In genomic region chr11:104148074-104148473, GRCh38 we compare ENCODE assay signal across 23 cellular contexts. TPM values are rescaled to one million over a fixed set of nuclear protein-coding genes. Genes with fewer than 3 reads are reported as not detected.
DNase-seq lines count a peak whose midpoint lies in the region; FAIRE-seq and TF ChIP-seq lines count a peak whose summit lies in the region.
"Had no signal": no experiment of that assay in that cellular context is flagged by ENCODE, and none has a peak within 500 bp of the region (broad histone marks: within the 10 kb centered on the region; RNA-seq: fewer than 3 reads in every experiment).

No MANE protein-coding gene starts in this region.

- DNase-seq in DMS 273 (lab: John Stamatoyannopoulos, UW; ENCODE audit: unreplicated experiment) (peak; percentile 29), DMS 273 treated with DMSO at 0.1 percent for 48 hours (lab: John Stamatoyannopoulos, UW) (no peak), NCI-H446 treated with DMSO at 0.1 percent for 48 hours (lab: John Stamatoyannopoulos, UW) (peak; percentile 76), epithelial cell of esophagus (ENCODE audit: low read depth) (peak; percentile 51), skeletal muscle cell (ENCODE audit: low read depth) (peak; percentile 58), chondrocyte (ENCODE audit: low spot score) (no peak), NCI-H82 treated with DMSO at 0.1 percent for 48 hours (lab: John Stamatoyannopoulos, UW; ENCODE audit: unreplicated experiment) (no peak), D721Med (ENCODE audit: insufficient read length, low spot score) (no peak)
- DNase-seq: activated CD4-positive, alpha-beta T cell treated with anti-CD3 and anti-CD28 coated beads, Interleukin-2, amount 50 U/mL, for 48 hours; activated naive CD4-positive, alpha-beta T cell treated with Interleukin-2 at 50 U/mL for 16 hours; activated T-cell treated with anti-CD3 and anti-CD28 coated beads, Interleukin-2, amount 50 U/mL, for 1 hour; body of pancreas; dorsolateral prefrontal cortex; hypothalamus; kidney; NCI-H2029; SHP77; testis had no signal

- no peaks in the 10 kb centered on the region for H3K27me3 Mint-ChIP-seq in chondrocyte (ENCODE audit: low read depth)

- H3K4me3 Mint-ChIP-seq in chondrocyte (ENCODE audit: unreplicated experiment): no peak overlapping the region
- H3K4me3 Mint-ChIP-seq: nephron; T-helper 1 cell treated with Interleukin-12 subunit alpha and Interleukin-12 subunit beta and Interleukin-4 antibody, amounts not matched to agents 30 μg/mL and 1 μg/mL, for 36 hours had no signal

- peaks cover 1% of the 10 kb centered on the region for H3K36me3 Mint-ChIP-seq in chondrocyte (ENCODE audit: low read depth)

- H3K4me3 ChIP-seq in epithelial cell of esophagus (ENCODE audit: low read length) (no peak overlapping the region), skeletal muscle cell (ENCODE audit: low read depth, low read length) (no peak overlapping the region)
- H3K4me3 ChIP-seq: body of pancreas, dorsolateral prefrontal cortex, prostate gland, testis had no signal

- H3K27ac Mint-ChIP-seq in chondrocyte (ENCODE audit: unreplicated experiment): no peak overlapping the region
- H3K27ac Mint-ChIP-seq: nephron; T-helper 1 cell treated with Interleukin-12 subunit alpha and Interleukin-12 subunit beta and Interleukin-4 antibody, amounts not matched to agents 30 μg/mL and 1 μg/mL, for 36 hours had no signal

- peaks cover 5% of the 10 kb centered on the region for H3K9me3 Mint-ChIP-seq in chondrocyte (ENCODE audit: low read depth)
- H3K9me3 Mint-ChIP-seq: T-helper 1 cell treated with Interleukin-12 subunit alpha and Interleukin-12 subunit beta and Interleukin-4 antibody, amounts not matched to agents 30 μg/mL and 1 μg/mL, for 36 hours had no signal

- FAIRE-seq in D721Med (lab: Jason Lieb, UNC): no peak
- FAIRE-seq: H1, HepG2 had no signal

- peaks cover 6% of the 10 kb centered on the region for H3K4me1 Mint-ChIP-seq in chondrocyte (ENCODE audit: low read depth)

- TF ChIP-seq CTCF in epithelial cell of esophagus (IDR thresholded peaks at IDR 0.05; ENCODE audit: insufficient read depth, low read depth, low read length, missing control alignments): no peak
- TF ChIP-seq CTCF in chondrocyte (IDR thresholded peaks at IDR 0.05): no peak
- no peak for TF ChIP-seq CTCF in D721Med (IDR thresholded peaks at IDR 0.05; ENCODE audit: insufficient read depth, missing control alignments)

RNA-seq across cellular contexts. Expression of gene PDGFD, which starts 15.9 kb away (rescaled TPM):
- 0.44 to 5.0 TPM (median 0.45 TPM) in 3 replicates for total RNA-seq in chondrocyte

Comparison
In these comparisons a context has a peak if more than half of its experiments do, and no peak if none do; other contexts are left out.
1. DNase-seq: peak in DMS 273 (single experiment), NCI-H446 treated with DMSO at 0.1 percent for 48 hours (single experiment), epithelial cell of esophagus (single experiment) and skeletal muscle cell (single experiment); none in DMS 273 treated with DMSO at 0.1 percent for 48 hours (single experiment), chondrocyte (single experiment), NCI-H82 treated with DMSO at 0.1 percent for 48 hours (single experiment) and D721Med (single experiment).